Comparison of ENCODE assay signal across 11 cellular contexts in the genomic region with DNA sequence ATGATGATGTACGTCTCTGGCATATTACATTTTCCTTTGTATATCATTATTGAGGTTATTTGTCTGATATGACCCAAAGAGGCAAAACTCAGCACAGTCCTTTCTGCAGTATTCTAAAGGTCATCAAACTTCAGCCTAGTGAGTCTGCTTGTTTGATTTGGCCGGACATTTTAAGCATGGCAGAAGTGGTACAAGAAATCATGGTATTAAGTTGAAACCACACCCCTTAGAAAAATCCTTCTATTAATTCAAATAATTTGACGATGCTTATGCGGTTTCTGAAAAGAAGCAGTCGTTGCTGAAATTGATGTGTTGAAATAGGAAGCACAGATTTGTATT. TPM values are rescaled to one million over a fixed set of nuclear protein-coding genes. Genes with fewer than 3 reads are reported as not detected.
DNase-seq lines count a peak whose midpoint lies in the region; ATAC-seq and TF ChIP-seq lines count a peak whose summit lies in the region.
"Had no signal": no experiment of that assay in that cellular context is flagged by ENCODE, and none has a peak within 500 bp of the region (broad histone marks: within the 10 kb centered on the region; RNA-seq: fewer than 3 reads in every experiment).

No MANE protein-coding gene starts in this region.

- no peak overlapping the region for H3K9ac ChIP-seq in endodermal cell (ENCODE audit: extremely low read depth, low read length, poor library complexity, severe bottlenecking)

- H3K4me3 Mint-ChIP-seq in endodermal cell: peak overlapping the region; percentile 33
- H3K4me3 Mint-ChIP-seq: stimulated activated naive B cell treated with anti-CD40 and anti-IgM and Interleukin-4, amounts not matched to agents 10 μg/mL and 1 μg/mL and 100 μg/mL, for 72 hours had no signal

- H3K4me3 ChIP-seq in heart left ventricle: peak overlapping the region in 6 of 12 donors; percentile 10 to 97 (median 95)
- H3K4me3 ChIP-seq in endodermal cell (ENCODE audit: low read length): peak overlapping the region; percentile 98
- peak overlapping the region; percentile 82 to 85 for H3K4me3 ChIP-seq in muscle layer of duodenum (ENCODE audit: low read depth in 1 of 2, low read length in 2 of 2)
- peak overlapping the region; percentile 99 for H3K4me3 ChIP-seq in upper lobe of right lung

- TF ChIP-seq CTCF in heart left ventricle (IDR thresholded peaks at IDR 0.05) (no peak), endodermal cell (conservative IDR thresholded peaks at IDR 0.05) (no peak), upper lobe of right lung (IDR thresholded peaks at IDR 0.05) (no peak)

- no peak for ATAC-seq in heart left ventricle
- no peak for ATAC-seq in upper lobe of right lung
- no peak for ATAC-seq in GM19328 (IDR thresholded peaks at IDR 0.05; ENCODE audit: unreplicated experiment)
- ATAC-seq in GM19397 (IDR thresholded peaks at IDR 0.05; ENCODE audit: unreplicated experiment): no peak
- ATAC-seq: stimulated activated naive B cell treated with anti-CD40 and anti-IgM and Interleukin-4, amounts not matched to agents 10 μg/mL and 1 μg/mL and 100 μg/mL, for 72 hours had no signal

- H3K27ac ChIP-seq in heart left ventricle (peak overlapping the region in 10 of 12 donors; percentile 17 to 99 (median 97)), endodermal cell (ENCODE audit: low read depth, low read length) (no peak overlapping the region), muscle layer of duodenum (ENCODE audit: low read length) (peak overlapping the region; percentile 97), upper lobe of right lung (peak overlapping the region; percentile 97)

- 58 to 67% (median 63%) methylated on average over 5 of the region's 5 CpGs for WGBS in heart left ventricle, 4 donors
- WGBS in endodermal cell (ENCODE audit: insufficient coverage in 1 of 2, insufficient read length in 1 of 2), 2 experiments: 71 to 77% methylated on average over 3 to 5 of the region's 5 CpGs

- no peak for DNase-seq in heart left ventricle
- no peak for DNase-seq in cardiac septum (ENCODE audit: low spot score)
- no peak for DNase-seq in endodermal cell
- no peak for DNase-seq in upper lobe of right lung
- no peak for DNase-seq in DMS153 treated with DMSO at 0.1 percent for 48 hours (lab: John Stamatoyannopoulos, UW; ENCODE audit: unreplicated experiment)
- DNase-seq: DMS79; Karpas-422; stimulated activated naive B cell treated with anti-CD40 and anti-IgM and Interleukin-4, amounts not matched to agents 10 μg/mL and 1 μg/mL and 100 μg/mL, for 72 hours had no signal

- no peaks in the 10 kb centered on the region for H3K9me3 Mint-ChIP-seq in endodermal cell

- peaks cover 53% of the 10 kb centered on the region for H3K4me1 Mint-ChIP-seq in endodermal cell

- no peak for TF ChIP-seq POLR2A in heart left ventricle (IDR thresholded peaks at IDR 0.05)

- H3K9me3 ChIP-seq in heart left ventricle (no peaks in the 10 kb centered on the region), endodermal cell (ENCODE audit: control insufficient read depth, low read length) (peaks cover 8% of the 10 kb centered on the region), muscle layer of duodenum (ENCODE audit: control insufficient read depth in 1 of 2, low read length in 2 of 2) (no peaks in the 10 kb centered on the region), upper lobe of right lung (no peaks in the 10 kb centered on the region)

- peak overlapping the region; percentile 99 for H3K27ac Mint-ChIP-seq in endodermal cell
- H3K27ac Mint-ChIP-seq: stimulated activated naive B cell treated with anti-CD40 and anti-IgM and Interleukin-4, amounts not matched to agents 10 μg/mL and 1 μg/mL and 100 μg/mL, for 72 hours had no signal

- H3K27me3 ChIP-seq in heart left ventricle (no peaks in the 10 kb centered on the region), endodermal cell (ENCODE audit: control insufficient read depth, insufficient read depth, low read length, poor library complexity, severe bottlenecking) (no peaks in the 10 kb centered on the region), muscle layer of duodenum (ENCODE audit: low read depth, low read length) (no peaks in the 10 kb centered on the region), upper lobe of right lung (no peaks in the 10 kb centered on the region)

- peaks cover 83% of the 10 kb centered on the region for H3K36me3 Mint-ChIP-seq in endodermal cell (ENCODE audit: low read depth)

- H3K4me1 ChIP-seq in heart left ventricle: peaks cover 0 to 69% (median 34%) of the 10 kb centered on the region in 12 donors
- peaks cover 11% of the 10 kb centered on the region for H3K4me1 ChIP-seq in endodermal cell (ENCODE audit: control insufficient read depth, insufficient read depth, low read length)
- peaks cover 15 to 21% of the 10 kb centered on the region in 2 donors for H3K4me1 ChIP-seq in muscle layer of duodenum (ENCODE audit: control insufficient read depth in 1 of 2, insufficient read depth in 2 of 2, low read length in 2 of 2)
- peaks cover 55% of the 10 kb centered on the region for H3K4me1 ChIP-seq in upper lobe of right lung

- intact Hi-C loops in heart left ventricle (cut with DNase I) (loop anchor here in 2 of 10 donors (5.0 kb wide), 2 partner anchors 177 to 192 kb away; no protein-coding TSS in a partner anchor), cardiac septum (cut with DNase I) (no loop called here), upper lobe of right lung (cut with DNase I) (loop anchor here (10.0 kb wide), 3 partner anchors 76 to 314 kb away; no protein-coding TSS in a partner anchor)

- H3K36me3 ChIP-seq in heart left ventricle (peaks cover 0 to 69% (median 62%) of the 10 kb centered on the region in 9 donors), endodermal cell (ENCODE audit: control insufficient read depth, insufficient read depth, low read length) (peaks cover 79% of the 10 kb centered on the region), muscle layer of duodenum (ENCODE audit: control insufficient read depth in 1 of 2, insufficient read depth in 2 of 2, low read length in 2 of 2) (peaks cover 29 to 65% of the 10 kb centered on the region in 2 donors), upper lobe of right lung (peaks cover 69% of the 10 kb centered on the region)

- no peaks in the 10 kb centered on the region for H3K27me3 Mint-ChIP-seq in endodermal cell (ENCODE audit: insufficient read depth)

RNA-seq across cellular contexts. Expression of a gene that starts 5.1 kb away (rescaled TPM):
- total RNA-seq in heart left ventricle (10 to 100 TPM; 27.9 to 92.7 (median 45.1) TPM), cardiac septum (36.4 TPM), endodermal cell (100 to 1,000 TPM in 1 of 2 donors, 10 to 100 TPM in 1; 98.4 to 102 TPM), upper lobe of right lung (195 TPM)
- 10 to 100 TPM; 19.0 to 35.7 TPM for polyA plus RNA-seq in heart left ventricle
- 25.0 TPM for polyA plus RNA-seq in endodermal cell (2013, experiment 1 of 2)
- 24.8 TPM for polyA plus RNA-seq in endodermal cell (2013, experiment 2 of 2)
